Comparison of ENCODE assay signal across 22 cellular contexts in the genomic region with DNA sequence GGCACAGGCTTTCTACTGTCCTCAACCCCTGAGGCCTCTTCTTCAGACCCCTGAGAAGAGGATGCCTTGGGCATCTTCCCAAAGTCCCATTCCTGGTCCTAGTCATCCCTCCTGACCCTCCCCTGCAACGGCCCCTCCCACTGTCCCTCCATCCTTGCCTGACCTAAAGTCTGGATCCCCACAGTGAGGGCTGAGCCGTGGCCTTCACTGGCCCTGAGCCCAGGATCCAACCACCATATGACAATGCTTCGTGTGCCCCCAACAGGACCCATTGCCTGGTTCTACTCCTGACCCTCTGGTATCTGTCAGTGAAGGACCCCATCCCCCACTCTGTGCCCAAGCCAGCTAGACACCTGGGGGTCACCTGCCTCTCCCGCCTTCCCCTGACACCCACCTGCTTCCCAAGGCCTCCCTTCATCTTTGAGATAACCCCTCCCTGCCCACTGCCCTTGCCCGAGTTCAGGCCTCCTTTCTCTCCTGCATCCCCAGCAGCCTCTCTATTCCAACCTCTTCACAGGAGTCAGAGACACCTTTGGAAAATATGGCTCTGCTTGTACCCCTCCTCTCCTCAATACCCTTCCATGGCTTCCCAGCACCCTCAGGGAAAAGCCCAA. TPM values are rescaled to one million over a fixed set of nuclear protein-coding genes. Genes with fewer than 3 reads are reported as not detected.
DNase-seq lines count a peak whose midpoint lies in the region; ATAC-seq and TF ChIP-seq lines count a peak whose summit lies in the region.
"Had no signal": no experiment of that assay in that cellular context is flagged by ENCODE, and none has a peak within 500 bp of the region (broad histone marks: within the 10 kb centered on the region; RNA-seq: fewer than 3 reads in every experiment).

No MANE protein-coding gene starts in this region.

- no peak for TF ChIP-seq CTCF in HFFc6 (IDR thresholded peaks at IDR 0.05)

- no peak overlapping the region for H3K4me3 Mint-ChIP-seq in activated CD4-positive, alpha-beta memory T cell treated with anti-CD3 and anti-CD28 coated beads, Interleukin-2, amount 10 ng/mL, durations not matched to agents 7 days and 5 days
- H3K4me3 Mint-ChIP-seq in activated CD4-positive, alpha-beta memory T cell treated with anti-CD3 and anti-CD28 coated beads for 36 hours, result no peak overlapping the region
- H3K4me3 Mint-ChIP-seq in HFFc6, result no peak overlapping the region
- H3K4me3 Mint-ChIP-seq: activated CD4-positive, alpha-beta T cell treated with anti-CD3 and anti-CD28 coated beads for 36 hours; CD4-positive, alpha-beta T cell; immature natural killer cell; naive thymus-derived CD8-positive, alpha-beta T cell; T-helper 17 cell had no signal

- ATAC-seq in left lobe of liver, result no peak
- no peak for ATAC-seq in GM18520 (IDR thresholded peaks at IDR 0.05; ENCODE audit: unreplicated experiment)
- ATAC-seq: activated CD4-positive, alpha-beta T cell treated with anti-CD3 and anti-CD28 coated beads for 36 hours; activated naive CD4-positive, alpha-beta T cell treated with anti-CD3 and anti-CD28 coated beads, Interleukin-2, amount 50 U/mL, for 72 hours; gastroesophageal sphincter; naive thymus-derived CD8-positive, alpha-beta T cell; T-helper 17 cell had no signal

- peaks cover 15% of the 10 kb centered on the region for H3K36me3 Mint-ChIP-seq in activated CD4-positive, alpha-beta memory T cell treated with anti-CD3 and anti-CD28 coated beads, Interleukin-2, amount 10 ng/mL, durations not matched to agents 7 days and 5 days (ENCODE audit: low read depth)
- H3K36me3 Mint-ChIP-seq in activated CD4-positive, alpha-beta memory T cell treated with anti-CD3 and anti-CD28 coated beads for 36 hours, result peaks cover 10% of the 10 kb centered on the region
- H3K36me3 Mint-ChIP-seq in HFFc6 (ENCODE audit: low read depth), result peaks cover 18% of the 10 kb centered on the region

- CTCF ChIA-PET in activated CD4-positive, alpha-beta memory T cell treated with anti-CD3 and anti-CD28 coated beads, Interleukin-2, amount 10 ng/mL, durations not matched to agents 7 days and 5 days (lab: Charles Lee), result no interaction called here
- CTCF ChIA-PET in activated CD4-positive, alpha-beta memory T cell treated with anti-CD3 and anti-CD28 coated beads for 36 hours (lab: Charles Lee), result no interaction called here

- H3K9me3 Mint-ChIP-seq in activated CD4-positive, alpha-beta memory T cell treated with anti-CD3 and anti-CD28 coated beads, Interleukin-2, amount 10 ng/mL, durations not matched to agents 7 days and 5 days, result peaks cover 17% of the 10 kb centered on the region
- H3K9me3 Mint-ChIP-seq in activated CD4-positive, alpha-beta memory T cell treated with anti-CD3 and anti-CD28 coated beads for 36 hours, result peaks cover 16% of the 10 kb centered on the region
- H3K9me3 Mint-ChIP-seq in HFFc6, result peaks cover 21% of the 10 kb centered on the region

- POLR2A ChIA-PET in activated CD4-positive, alpha-beta memory T cell treated with anti-CD3 and anti-CD28 coated beads, Interleukin-2, amount 10 ng/mL, durations not matched to agents 7 days and 5 days (lab: Charles Lee), result interaction anchor here (1.2 kb wide), 1 partner anchor 11 kb away, joined by 3 read pairs; no protein-coding TSS in a partner anchor
- POLR2A ChIA-PET in activated CD4-positive, alpha-beta memory T cell treated with anti-CD3 and anti-CD28 coated beads for 36 hours (lab: Charles Lee), result no interaction called here

- peak; percentile 14 for DNase-seq in activated CD4-positive, alpha-beta memory T cell treated with anti-CD3 and anti-CD28 coated beads, Interleukin-2, amount 10 ng/mL, durations not matched to agents 7 days and 5 days
- DNase-seq in activated CD4-positive, alpha-beta memory T cell treated with anti-CD3 and anti-CD28 coated beads for 36 hours, result no peak
- no peak for DNase-seq in HFFc6
- peak; percentile 35 for DNase-seq in left lobe of liver (ENCODE audit: low spot score)
- DNase-seq in posterior vena cava (ENCODE audit: low spot score), result peak; percentile 51
- DNase-seq in NCI-H82 (lab: John Stamatoyannopoulos, UW), result no peak
- DNase-seq in GDM1 (lab: John Stamatoyannopoulos, UW), result no peak
- DNase-seq: activated CD4-positive, alpha-beta T cell treated with anti-CD3 and anti-CD28 coated beads for 36 hours; anterior cingulate cortex; caudate nucleus; CD4-positive, alpha-beta T cell; immature natural killer cell; NCI-H1048; pancreas; stimulated activated CD4-positive, alpha-beta T cell treated with anti-CD3 and anti-CD28 coated beads, Interleukin-4, amount 100 ng/mL, for 4 hours; stimulated activated naive CD4-positive, alpha-beta T cell treated with Interleukin-2 at 50 U/mL for 16 hours; T-helper 17 cell had no signal

- intact Hi-C loops in activated CD4-positive, alpha-beta memory T cell treated with anti-CD3 and anti-CD28 coated beads for 36 hours (cut with micrococcal nuclease), result no loop called here
- intact Hi-C loops in posterior vena cava (cut with DNase I), result no loop called here

- H3K4me1 Mint-ChIP-seq in activated CD4-positive, alpha-beta memory T cell treated with anti-CD3 and anti-CD28 coated beads, Interleukin-2, amount 10 ng/mL, durations not matched to agents 7 days and 5 days, result peaks cover 21% of the 10 kb centered on the region
- peaks cover 10% of the 10 kb centered on the region for H3K4me1 Mint-ChIP-seq in activated CD4-positive, alpha-beta memory T cell treated with anti-CD3 and anti-CD28 coated beads for 36 hours (ENCODE audit: low read depth)
- H3K4me1 Mint-ChIP-seq in HFFc6 (ENCODE audit: low read depth), result peaks cover 40% of the 10 kb centered on the region

- H3K27me3 Mint-ChIP-seq in activated CD4-positive, alpha-beta memory T cell treated with anti-CD3 and anti-CD28 coated beads, Interleukin-2, amount 10 ng/mL, durations not matched to agents 7 days and 5 days, result peaks cover 27% of the 10 kb centered on the region
- H3K27me3 Mint-ChIP-seq in activated CD4-positive, alpha-beta memory T cell treated with anti-CD3 and anti-CD28 coated beads for 36 hours, result no peaks in the 10 kb centered on the region
- peaks cover 10% of the 10 kb centered on the region for H3K27me3 Mint-ChIP-seq in HFFc6 (ENCODE audit: insufficient read depth)
- H3K27me3 Mint-ChIP-seq: activated CD4-positive, alpha-beta T cell treated with anti-CD3 and anti-CD28 coated beads for 36 hours; CD4-positive, alpha-beta T cell had no signal

- no peak overlapping the region for H3K27ac Mint-ChIP-seq in activated CD4-positive, alpha-beta memory T cell treated with anti-CD3 and anti-CD28 coated beads, Interleukin-2, amount 10 ng/mL, durations not matched to agents 7 days and 5 days
- H3K27ac Mint-ChIP-seq in activated CD4-positive, alpha-beta memory T cell treated with anti-CD3 and anti-CD28 coated beads for 36 hours, result no peak overlapping the region
- H3K27ac Mint-ChIP-seq in HFFc6, result peak overlapping the region; percentile 26; the same call in 1 of the 2 replicates
- H3K27ac Mint-ChIP-seq: activated CD4-positive, alpha-beta T cell treated with anti-CD3 and anti-CD28 coated beads for 36 hours; CD4-positive, alpha-beta T cell; immature natural killer cell; T-helper 17 cell had no signal

RNA-seq across cellular contexts. Expression of gene LRRC32, which starts 48.0 kb away (rescaled TPM):
- 1 to 10 TPM; 7.1 to 7.4 TPM for total RNA-seq in activated CD4-positive, alpha-beta memory T cell treated with anti-CD3 and anti-CD28 coated beads, Interleukin-2, amount 10 ng/mL, durations not matched to agents 7 days and 5 days
- total RNA-seq in activated CD4-positive, alpha-beta memory T cell treated with anti-CD3 and anti-CD28 coated beads for 36 hours, result 10 to 100 TPM; 11.2 to 12.3 TPM
- 1 to 10 TPM in 3 of 6 experiments, under 1 TPM in 3; 0.57 to 1.3 (median 1.0) TPM for total RNA-seq in HFFc6 (2021; fragmentation: NEBNext Ultra II Directional; extraction: Animal tissue kit (Norgen Biotek cat#: 25700))
- 10.5 TPM for total RNA-seq in left lobe of liver
- total RNA-seq in posterior vena cava, result 100 to 1,000 TPM; 108 to 142 TPM
- total RNA-seq: A172 had no signal

Comparison
In these comparisons a context has a peak if more than half of its experiments do, and no peak if none do; other contexts are left out.
1. DNase-seq: peak in activated CD4-positive, alpha-beta memory T cell treated with anti-CD3 and anti-CD28 coated beads, Interleukin-2, amount 10 ng/mL, durations not matched to agents 7 days and 5 days (single experiment), left lobe of liver (single experiment) and posterior vena cava (single experiment); none in activated CD4-positive, alpha-beta memory T cell treated with anti-CD3 and anti-CD28 coated beads for 36 hours (single experiment), HFFc6 (single experiment), NCI-H82 (single experiment) and GDM1 (single experiment).